In genomic region chr11:57338152-57338551, GRCh38 we compare ENCODE assay signal across 1 cellular context.
TF ChIP-seq lines count a peak whose summit lies in the region.

Gene P2RX3, plus strand, starts transcription at chr11:57338352. Its CDS starts 199 bp downstream, at chr11:57338551.

TF ChIP-seq in K562, 482 proteins besides CTCF, POLR2A, EP300 and RAD21:
- TF ChIP-seq ZFP91 (CRISPR knock-in tag; IDR thresholded peaks at IDR 0.05) (peak; percentile 77; the same call in 1 of the 2 replicates), SIRT6 (IDR thresholded peaks at IDR 0.05; ENCODE audit: low read depth, low read length) (no peak), COPS2 (conservative IDR thresholded peaks at IDR 0.05) (no peak), PRMT5 (CRISPR knock-in tag; IDR thresholded peaks at IDR 0.05) (no peak)
